In the genomic region with DNA sequence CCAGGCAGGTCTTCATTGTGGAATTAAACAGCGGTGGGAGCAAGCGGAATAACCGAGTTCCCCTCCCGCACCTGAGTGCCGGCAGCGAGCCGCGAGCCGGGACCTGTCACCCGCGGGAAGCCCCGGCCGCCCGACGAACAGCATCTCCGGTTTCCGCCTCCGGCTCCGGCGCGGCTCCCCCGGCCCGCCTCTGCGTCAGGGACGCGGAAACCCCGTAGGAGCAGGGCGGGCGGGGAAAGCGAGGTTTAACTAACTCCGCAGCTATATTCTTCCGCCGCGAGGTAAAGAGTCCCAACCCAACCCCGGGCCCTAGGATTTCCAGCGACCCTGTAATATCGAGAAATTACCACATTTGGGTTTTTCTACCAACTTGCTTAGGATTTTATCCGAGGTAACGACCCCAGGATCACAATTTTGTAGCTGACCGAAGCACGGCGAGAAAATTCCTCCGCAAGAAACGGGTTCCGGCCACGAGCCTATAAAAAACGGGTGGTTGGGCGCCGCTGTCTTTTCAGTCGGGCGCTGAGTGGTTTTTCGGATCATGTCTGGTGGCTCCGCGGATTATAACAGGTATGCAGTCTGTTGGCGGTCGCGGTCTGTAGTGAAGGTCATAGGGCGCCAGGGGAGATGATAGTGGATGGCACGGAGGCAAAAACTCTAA, we compare ENCODE assay signal across 1 cellular context.
TF ChIP-seq lines count a peak whose summit lies in the region.

A gene (plus strand): TSS at position 508 of the 661 bp plus-strand sequence. CDS start 34 bp downstream, at position 542.

TF ChIP-seq in HEK293, 187 proteins besides CTCF, POLR2A, EP300 and RAD21 (continued from another document and continues in another):
- TF ChIP-seq, protein P1, sequence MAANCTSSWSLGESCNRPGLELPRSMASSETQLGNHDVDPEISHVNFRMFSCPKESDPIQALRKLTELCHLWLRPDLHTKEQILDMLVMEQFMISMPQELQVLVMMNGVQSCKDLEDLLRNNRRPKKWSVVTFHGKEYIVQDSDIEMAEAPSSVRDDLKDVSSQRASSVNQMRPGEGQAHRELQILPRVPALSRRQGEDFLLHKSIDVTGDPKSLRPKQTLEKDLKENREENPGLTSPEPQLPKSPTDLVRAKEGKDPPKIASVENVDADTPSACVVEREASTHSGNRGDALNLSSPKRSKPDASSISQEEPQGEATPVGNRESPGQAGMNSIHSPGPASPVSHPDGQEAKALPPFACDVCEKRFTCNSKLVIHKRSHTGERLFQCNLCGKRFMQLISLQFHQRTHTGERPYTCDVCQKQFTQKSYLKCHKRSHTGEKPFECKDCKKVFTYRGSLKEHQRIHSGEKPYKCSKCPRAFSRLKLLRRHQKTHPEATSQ (tag by site-specific recombination; IDR thresholded peaks at IDR 0.05): no peak
- TF ChIP-seq ZNF843 (tag by site-specific recombination; IDR thresholded peaks at IDR 0.05) (peak; percentile 38; the same call in 1 of the 2 replicates), ZNF239 (tag by site-specific recombination; IDR thresholded peaks at IDR 0.05) (0 out of 2 replicates have a peak, but pooled peaks have one; percentile 13), ZNF555 (tag by site-specific recombination; conservative IDR thresholded peaks at IDR 0.05) (no peak), FEZF1 (tag by site-specific recombination; IDR thresholded peaks at IDR 0.05) (peak; percentile 75), ZNF654 (tag by site-specific recombination; IDR thresholded peaks at IDR 0.05; ENCODE audit: low read depth) (no peak), ZNF701 (tag by site-specific recombination; IDR thresholded peaks at IDR 0.05) (no peak), ZNF211 (tag by site-specific recombination; IDR thresholded peaks at IDR 0.05; ENCODE audit: low read depth) (no peak), ZNF416 (tag by site-specific recombination; IDR thresholded peaks at IDR 0.05) (no peak), ZNF202 (tag by site-specific recombination; IDR thresholded peaks at IDR 0.05; ENCODE audit: borderline replicate concordance) (no peak), ZNF155 (tag by site-specific recombination; IDR thresholded peaks at IDR 0.05) (no peak), ZNF830 (tag by site-specific recombination; IDR thresholded peaks at IDR 0.05; ENCODE audit: low read depth) (no peak), ZNF174 (tag by site-specific recombination; IDR thresholded peaks at IDR 0.05) (peak; percentile 86; the same call in 1 of the 2 replicates), ZNF792 (tag by site-specific recombination; IDR thresholded peaks at IDR 0.05) (no peak), MYNN (tag by site-specific recombination; IDR thresholded peaks at IDR 0.05; ENCODE audit: borderline replicate concordance) (no peak), ZNF335 (tag by site-specific recombination; conservative IDR thresholded peaks at IDR 0.05) (peak; percentile 84; the same call in 1 of the 2 replicates), RBAK (tag by site-specific recombination; IDR thresholded peaks at IDR 0.05) (no peak), YY2 (tag by site-specific recombination; IDR thresholded peaks at IDR 0.05) (no peak; the same call in 1 of the 2 replicates), HOXA7 (CRISPR knock-in tag; IDR thresholded peaks at IDR 0.05; ENCODE audit: borderline replicate concordance) (no peak), ZNF324 (tag by site-specific recombination; IDR thresholded peaks at IDR 0.05) (peak; percentile 84; the same call in 1 of the 2 replicates), ZNF114 (tag by site-specific recombination; IDR thresholded peaks at IDR 0.05) (no peak), OVOL3 (tag by site-specific recombination; IDR thresholded peaks at IDR 0.05) (no peak), GLI2 (tag by site-specific recombination; IDR thresholded peaks at IDR 0.05; ENCODE audit: borderline replicate concordance, low read depth) (no peak), ZFHX2 (tag by site-specific recombination; conservative IDR thresholded peaks at IDR 0.05) (peak; percentile 84), WT1 (tag by site-specific recombination; IDR thresholded peaks at IDR 0.05) (no peak), ZNF768 (tag by site-specific recombination; IDR thresholded peaks at IDR 0.05) (no peak), ZNF549 (tag by site-specific recombination; IDR thresholded peaks at IDR 0.05) (no peak), REPIN1 (tag by site-specific recombination; IDR thresholded peaks at IDR 0.05; ENCODE audit: low read depth) (no peak), ZNF530 (tag by site-specific recombination; IDR thresholded peaks at IDR 0.05; ENCODE audit: low read depth) (no peak), BCL11B (tag by site-specific recombination; IDR thresholded peaks at IDR 0.05; ENCODE audit: low read depth) (0 out of 2 replicates have a peak, but pooled peaks have one; percentile 14), ZNF302 (tag by site-specific recombination; IDR thresholded peaks at IDR 0.05; ENCODE audit: low read depth) (no peak), ZNF354C (tag by site-specific recombination; IDR thresholded peaks at IDR 0.05; ENCODE audit: borderline replicate concordance, low read depth) (no peak), ZNF37A (tag by site-specific recombination; IDR thresholded peaks at IDR 0.05) (no peak), ZNF747 (tag by site-specific recombination; IDR thresholded peaks at IDR 0.05) (no peak), ZFP69B (tag by site-specific recombination; IDR thresholded peaks at IDR 0.05) (peak; percentile 76; the same call in 1 of the 2 replicates)
- TF ChIP-seq, protein P2, sequence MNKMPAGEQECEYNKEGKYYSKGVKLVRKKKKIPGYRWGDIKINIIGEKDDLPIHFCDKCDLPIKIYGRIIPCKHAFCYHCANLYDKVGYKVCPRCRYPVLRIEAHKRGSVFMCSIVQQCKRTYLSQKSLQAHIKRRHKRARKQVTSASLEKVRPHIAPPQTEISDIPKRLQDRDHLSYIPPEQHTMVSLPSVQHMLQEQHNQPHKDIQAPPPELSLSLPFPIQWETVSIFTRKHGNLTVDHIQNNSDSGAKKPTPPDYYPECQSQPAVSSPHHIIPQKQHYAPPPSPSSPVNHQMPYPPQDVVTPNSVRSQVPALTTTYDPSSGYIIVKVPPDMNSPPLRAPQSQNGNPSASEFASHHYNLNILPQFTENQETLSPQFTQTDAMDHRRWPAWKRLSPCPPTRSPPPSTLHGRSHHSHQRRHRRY (tag by site-specific recombination; IDR thresholded peaks at IDR 0.05): no peak
- TF ChIP-seq, protein P3, sequence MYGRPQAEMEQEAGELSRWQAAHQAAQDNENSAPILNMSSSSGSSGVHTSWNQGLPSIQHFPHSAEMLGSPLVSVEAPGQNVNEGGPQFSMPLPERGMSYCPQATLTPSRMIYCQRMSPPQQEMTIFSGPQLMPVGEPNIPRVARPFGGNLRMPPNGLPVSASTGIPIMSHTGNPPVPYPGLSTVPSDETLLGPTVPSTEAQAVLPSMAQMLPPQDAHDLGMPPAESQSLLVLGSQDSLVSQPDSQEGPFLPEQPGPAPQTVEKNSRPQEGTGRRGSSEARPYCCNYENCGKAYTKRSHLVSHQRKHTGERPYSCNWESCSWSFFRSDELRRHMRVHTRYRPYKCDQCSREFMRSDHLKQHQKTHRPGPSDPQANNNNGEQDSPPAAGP (tag by site-specific recombination; IDR thresholded peaks at IDR 0.05): peak; percentile 84
- TF ChIP-seq, protein P4, sequence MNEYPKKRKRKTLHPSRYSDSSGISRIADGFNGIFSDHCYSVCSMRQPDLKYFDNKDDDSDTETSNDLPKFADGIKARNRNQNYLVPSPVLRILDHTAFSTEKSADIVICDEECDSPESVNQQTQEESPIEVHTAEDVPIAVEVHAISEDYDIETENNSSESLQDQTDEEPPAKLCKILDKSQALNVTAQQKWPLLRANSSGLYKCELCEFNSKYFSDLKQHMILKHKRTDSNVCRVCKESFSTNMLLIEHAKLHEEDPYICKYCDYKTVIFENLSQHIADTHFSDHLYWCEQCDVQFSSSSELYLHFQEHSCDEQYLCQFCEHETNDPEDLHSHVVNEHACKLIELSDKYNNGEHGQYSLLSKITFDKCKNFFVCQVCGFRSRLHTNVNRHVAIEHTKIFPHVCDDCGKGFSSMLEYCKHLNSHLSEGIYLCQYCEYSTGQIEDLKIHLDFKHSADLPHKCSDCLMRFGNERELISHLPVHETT (tag by site-specific recombination; IDR thresholded peaks at IDR 0.05): peak; percentile 96
- TF ChIP-seq, protein P5, sequence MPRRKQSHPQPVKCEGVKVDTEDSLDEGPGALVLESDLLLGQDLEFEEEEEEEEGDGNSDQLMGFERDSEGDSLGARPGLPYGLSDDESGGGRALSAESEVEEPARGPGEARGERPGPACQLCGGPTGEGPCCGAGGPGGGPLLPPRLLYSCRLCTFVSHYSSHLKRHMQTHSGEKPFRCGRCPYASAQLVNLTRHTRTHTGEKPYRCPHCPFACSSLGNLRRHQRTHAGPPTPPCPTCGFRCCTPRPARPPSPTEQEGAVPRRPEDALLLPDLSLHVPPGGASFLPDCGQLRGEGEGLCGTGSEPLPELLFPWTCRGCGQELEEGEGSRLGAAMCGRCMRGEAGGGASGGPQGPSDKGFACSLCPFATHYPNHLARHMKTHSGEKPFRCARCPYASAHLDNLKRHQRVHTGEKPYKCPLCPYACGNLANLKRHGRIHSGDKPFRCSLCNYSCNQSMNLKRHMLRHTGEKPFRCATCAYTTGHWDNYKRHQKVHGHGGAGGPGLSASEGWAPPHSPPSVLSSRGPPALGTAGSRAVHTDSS (tag by site-specific recombination; IDR thresholded peaks at IDR 0.05): no peak
- TF ChIP-seq, protein P6, sequence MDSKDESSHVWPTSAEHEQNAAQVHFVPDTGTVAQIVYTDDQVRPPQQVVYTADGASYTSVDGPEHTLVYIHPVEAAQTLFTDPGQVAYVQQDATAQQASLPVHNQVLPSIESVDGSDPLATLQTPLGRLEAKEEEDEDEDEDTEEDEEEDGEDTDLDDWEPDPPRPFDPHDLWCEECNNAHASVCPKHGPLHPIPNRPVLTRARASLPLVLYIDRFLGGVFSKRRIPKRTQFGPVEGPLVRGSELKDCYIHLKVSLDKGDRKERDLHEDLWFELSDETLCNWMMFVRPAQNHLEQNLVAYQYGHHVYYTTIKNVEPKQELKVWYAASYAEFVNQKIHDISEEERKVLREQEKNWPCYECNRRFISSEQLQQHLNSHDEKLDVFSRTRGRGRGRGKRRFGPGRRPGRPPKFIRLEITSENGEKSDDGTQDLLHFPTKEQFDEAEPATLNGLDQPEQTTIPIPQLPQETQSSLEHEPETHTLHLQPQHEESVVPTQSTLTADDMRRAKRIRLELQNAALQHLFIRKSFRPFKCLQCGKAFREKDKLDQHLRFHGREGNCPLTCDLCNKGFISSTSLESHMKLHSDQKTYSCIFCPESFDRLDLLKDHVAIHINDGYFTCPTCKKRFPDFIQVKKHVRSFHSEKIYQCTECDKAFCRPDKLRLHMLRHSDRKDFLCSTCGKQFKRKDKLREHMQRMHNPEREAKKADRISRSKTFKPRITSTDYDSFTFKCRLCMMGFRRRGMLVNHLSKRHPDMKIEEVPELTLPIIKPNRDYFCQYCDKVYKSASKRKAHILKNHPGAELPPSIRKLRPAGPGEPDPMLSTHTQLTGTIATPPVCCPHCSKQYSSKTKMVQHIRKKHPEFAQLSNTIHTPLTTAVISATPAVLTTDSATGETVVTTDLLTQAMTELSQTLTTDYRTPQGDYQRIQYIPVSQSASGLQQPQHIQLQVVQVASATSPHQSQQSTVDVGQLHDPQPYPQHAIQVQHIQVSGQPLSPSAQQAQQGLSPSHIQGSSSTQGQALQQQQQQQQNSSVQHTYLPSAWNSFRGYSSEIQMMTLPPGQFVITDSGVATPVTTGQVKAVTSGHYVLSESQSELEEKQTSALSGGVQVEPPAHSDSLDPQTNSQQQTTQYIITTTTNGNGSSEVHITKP (tag by site-specific recombination; IDR thresholded peaks at IDR 0.05): peak; percentile 48; the same call in 1 of the 2 replicates
- TF ChIP-seq, protein P7, sequence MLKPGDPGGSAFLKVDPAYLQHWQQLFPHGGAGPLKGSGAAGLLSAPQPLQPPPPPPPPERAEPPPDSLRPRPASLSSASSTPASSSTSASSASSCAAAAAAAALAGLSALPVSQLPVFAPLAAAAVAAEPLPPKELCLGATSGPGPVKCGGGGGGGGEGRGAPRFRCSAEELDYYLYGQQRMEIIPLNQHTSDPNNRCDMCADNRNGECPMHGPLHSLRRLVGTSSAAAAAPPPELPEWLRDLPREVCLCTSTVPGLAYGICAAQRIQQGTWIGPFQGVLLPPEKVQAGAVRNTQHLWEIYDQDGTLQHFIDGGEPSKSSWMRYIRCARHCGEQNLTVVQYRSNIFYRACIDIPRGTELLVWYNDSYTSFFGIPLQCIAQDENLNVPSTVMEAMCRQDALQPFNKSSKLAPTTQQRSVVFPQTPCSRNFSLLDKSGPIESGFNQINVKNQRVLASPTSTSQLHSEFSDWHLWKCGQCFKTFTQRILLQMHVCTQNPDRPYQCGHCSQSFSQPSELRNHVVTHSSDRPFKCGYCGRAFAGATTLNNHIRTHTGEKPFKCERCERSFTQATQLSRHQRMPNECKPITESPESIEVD (tag by site-specific recombination; IDR thresholded peaks at IDR 0.05): peak; percentile 76
- TF ChIP-seq, protein P8, sequence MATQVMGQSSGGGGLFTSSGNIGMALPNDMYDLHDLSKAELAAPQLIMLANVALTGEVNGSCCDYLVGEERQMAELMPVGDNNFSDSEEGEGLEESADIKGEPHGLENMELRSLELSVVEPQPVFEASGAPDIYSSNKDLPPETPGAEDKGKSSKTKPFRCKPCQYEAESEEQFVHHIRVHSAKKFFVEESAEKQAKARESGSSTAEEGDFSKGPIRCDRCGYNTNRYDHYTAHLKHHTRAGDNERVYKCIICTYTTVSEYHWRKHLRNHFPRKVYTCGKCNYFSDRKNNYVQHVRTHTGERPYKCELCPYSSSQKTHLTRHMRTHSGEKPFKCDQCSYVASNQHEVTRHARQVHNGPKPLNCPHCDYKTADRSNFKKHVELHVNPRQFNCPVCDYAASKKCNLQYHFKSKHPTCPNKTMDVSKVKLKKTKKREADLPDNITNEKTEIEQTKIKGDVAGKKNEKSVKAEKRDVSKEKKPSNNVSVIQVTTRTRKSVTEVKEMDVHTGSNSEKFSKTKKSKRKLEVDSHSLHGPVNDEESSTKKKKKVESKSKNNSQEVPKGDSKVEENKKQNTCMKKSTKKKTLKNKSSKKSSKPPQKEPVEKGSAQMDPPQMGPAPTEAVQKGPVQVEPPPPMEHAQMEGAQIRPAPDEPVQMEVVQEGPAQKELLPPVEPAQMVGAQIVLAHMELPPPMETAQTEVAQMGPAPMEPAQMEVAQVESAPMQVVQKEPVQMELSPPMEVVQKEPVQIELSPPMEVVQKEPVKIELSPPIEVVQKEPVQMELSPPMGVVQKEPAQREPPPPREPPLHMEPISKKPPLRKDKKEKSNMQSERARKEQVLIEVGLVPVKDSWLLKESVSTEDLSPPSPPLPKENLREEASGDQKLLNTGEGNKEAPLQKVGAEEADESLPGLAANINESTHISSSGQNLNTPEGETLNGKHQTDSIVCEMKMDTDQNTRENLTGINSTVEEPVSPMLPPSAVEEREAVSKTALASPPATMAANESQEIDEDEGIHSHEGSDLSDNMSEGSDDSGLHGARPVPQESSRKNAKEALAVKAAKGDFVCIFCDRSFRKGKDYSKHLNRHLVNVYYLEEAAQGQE (tag by site-specific recombination; IDR thresholded peaks at IDR 0.05): no peak
- TF ChIP-seq, protein P9, sequence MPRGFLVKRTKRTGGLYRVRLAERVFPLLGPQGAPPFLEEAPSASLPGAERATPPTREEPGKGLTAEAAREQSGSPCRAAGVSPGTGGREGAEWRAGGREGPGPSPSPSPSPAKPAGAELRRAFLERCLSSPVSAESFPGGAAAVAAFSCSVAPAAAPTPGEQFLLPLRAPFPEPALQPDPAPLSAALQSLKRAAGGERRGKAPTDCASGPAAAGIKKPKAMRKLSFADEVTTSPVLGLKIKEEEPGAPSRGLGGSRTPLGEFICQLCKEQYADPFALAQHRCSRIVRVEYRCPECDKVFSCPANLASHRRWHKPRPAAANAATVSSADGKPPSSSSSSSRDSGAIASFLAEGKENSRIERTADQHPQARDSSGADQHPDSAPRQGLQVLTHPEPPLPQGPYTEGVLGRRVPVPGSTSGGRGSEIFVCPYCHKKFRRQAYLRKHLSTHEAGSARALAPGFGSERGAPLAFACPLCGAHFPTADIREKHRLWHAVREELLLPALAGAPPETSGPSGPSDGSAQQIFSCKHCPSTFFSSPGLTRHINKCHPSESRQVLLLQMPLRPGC (tag by site-specific recombination; IDR thresholded peaks at IDR 0.05): peak; percentile 68; the same call in 1 of the 2 replicates
